ENCODE assay signal across 24 cellular contexts in genomic region chr11:64129403-64129802, GRCh38.
"Had no signal": no experiment of that assay in that cellular context is flagged by ENCODE, and none has a peak within 500 bp of the region (broad histone marks: within the 10 kb centered on the region; RNA-seq: fewer than 3 reads in every experiment).

No MANE protein-coding gene starts in this region.

- H3K4me1 ChIP-seq: foreskin keratinocyte, spleen had no signal

- H3K36me3 Mint-ChIP-seq: naive thymus-derived CD4-positive, alpha-beta T cell; neural progenitor cell had no signal

- H3K4me3 ChIP-seq: dorsolateral prefrontal cortex, esophagus muscularis mucosa, neural progenitor cell, ovary, psoas muscle, sigmoid colon, spleen, thoracic aorta, tibial nerve, upper lobe of left lung had no signal

- ATAC-seq: foreskin keratinocyte; naive thymus-derived CD4-positive, alpha-beta T cell; psoas muscle; right cardiac atrium; stimulated activated naive B cell treated with anti-CD40 and anti-IgM and Interleukin-4, amounts not matched to agents 10 μg/mL and 1 μg/mL and 100 μg/mL, for 72 hours had no signal

- H3K27ac Mint-ChIP-seq: naive thymus-derived CD4-positive, alpha-beta T cell; neural progenitor cell; stimulated activated naive B cell treated with anti-CD40 and anti-IgM and Interleukin-4, amounts not matched to agents 10 μg/mL and 1 μg/mL and 100 μg/mL, for 72 hours; stimulated activated naive CD8-positive, alpha-beta T cell treated with anti-CD3 and anti-CD28 coated beads, Interleukin-15, Interleukin-2, amounts not matched to agents 100 ng/mL and 50 ng/mL, for 24 hours had no signal

- H3K27ac ChIP-seq: esophagus muscularis mucosa, foreskin keratinocyte, neural progenitor cell, ovary, psoas muscle, sigmoid colon, spleen, thoracic aorta, tibial nerve, upper lobe of left lung had no signal

- H3K36me3 ChIP-seq: esophagus muscularis mucosa, neural progenitor cell, ovary, sigmoid colon, spleen, thoracic aorta, tibial nerve, upper lobe of left lung had no signal

- H3K27me3 Mint-ChIP-seq: naive thymus-derived CD4-positive, alpha-beta T cell; stimulated activated naive B cell treated with anti-CD40 and anti-IgM and Interleukin-4, amounts not matched to agents 10 μg/mL and 1 μg/mL and 100 μg/mL, for 72 hours; stimulated activated naive CD8-positive, alpha-beta T cell treated with anti-CD3 and anti-CD28 coated beads, Interleukin-15, Interleukin-2, amounts not matched to agents 100 ng/mL and 50 ng/mL, for 24 hours had no signal

- H3K9me3 ChIP-seq: esophagus muscularis mucosa, ovary, psoas muscle, sigmoid colon, spleen, thoracic aorta, tibial nerve, upper lobe of left lung had no signal

- H3K4me2 ChIP-seq: neural progenitor cell had no signal

- H2AFZ ChIP-seq: neural progenitor cell had no signal

- H3K9me3 Mint-ChIP-seq: endodermal cell; naive thymus-derived CD4-positive, alpha-beta T cell; nephron; neural progenitor cell; stimulated activated naive B cell treated with anti-CD40 and anti-IgM and Interleukin-4, amounts not matched to agents 10 μg/mL and 1 μg/mL and 100 μg/mL, for 72 hours; stimulated activated naive CD8-positive, alpha-beta T cell treated with anti-CD3 and anti-CD28 coated beads, Interleukin-15, Interleukin-2, amounts not matched to agents 100 ng/mL and 50 ng/mL, for 24 hours had no signal

- H3K9ac ChIP-seq: neural progenitor cell had no signal

- DNase-seq: dorsolateral prefrontal cortex; effector CD4-positive, alpha-beta T cell; endodermal cell; foreskin keratinocyte; hypothalamus; mesenchymal stem cell; midbrain; naive thymus-derived CD4-positive, alpha-beta T cell; nucleus accumbens; ovary; posterior cingulate gyrus; psoas muscle; right cardiac atrium; sigmoid colon; spleen; stimulated activated CD4-positive, alpha-beta T cell treated with anti-CD3 and anti-CD28 coated beads, Interleukin-4, amount 100 ng/mL, for 4 hours; stimulated activated naive B cell treated with anti-CD40 and anti-IgM and Interleukin-4, amounts not matched to agents 10 μg/mL and 1 μg/mL and 100 μg/mL, for 72 hours had no signal

- H3K4me3 Mint-ChIP-seq: endodermal cell; naive thymus-derived CD4-positive, alpha-beta T cell; nephron; neural progenitor cell; stimulated activated naive B cell treated with anti-CD40 and anti-IgM and Interleukin-4, amounts not matched to agents 10 μg/mL and 1 μg/mL and 100 μg/mL, for 72 hours; stimulated activated naive CD8-positive, alpha-beta T cell treated with anti-CD3 and anti-CD28 coated beads, Interleukin-15, Interleukin-2, amounts not matched to agents 100 ng/mL and 50 ng/mL, for 24 hours had no signal

- H3K27me3 ChIP-seq: dorsolateral prefrontal cortex, esophagus muscularis mucosa, neural progenitor cell, ovary, sigmoid colon, tibial nerve, upper lobe of left lung had no signal
